In genomic region chr6:111720931-111721496, GRCh38 we compare ENCODE assay signal across 1 cellular context.
TF ChIP-seq lines count a peak whose summit lies in the region.

No MANE protein-coding gene starts in this region.

TF ChIP-seq in liver, 16 proteins besides CTCF, POLR2A, EP300 and RAD21 (continued from another document):
- TF ChIP-seq REST (IDR thresholded peaks at IDR 0.05) (no peak), FOXA2 (IDR thresholded peaks at IDR 0.05) (no peak)
TF ChIP-seq in liver: peak in this region for 1.
